In the genomic region with DNA sequence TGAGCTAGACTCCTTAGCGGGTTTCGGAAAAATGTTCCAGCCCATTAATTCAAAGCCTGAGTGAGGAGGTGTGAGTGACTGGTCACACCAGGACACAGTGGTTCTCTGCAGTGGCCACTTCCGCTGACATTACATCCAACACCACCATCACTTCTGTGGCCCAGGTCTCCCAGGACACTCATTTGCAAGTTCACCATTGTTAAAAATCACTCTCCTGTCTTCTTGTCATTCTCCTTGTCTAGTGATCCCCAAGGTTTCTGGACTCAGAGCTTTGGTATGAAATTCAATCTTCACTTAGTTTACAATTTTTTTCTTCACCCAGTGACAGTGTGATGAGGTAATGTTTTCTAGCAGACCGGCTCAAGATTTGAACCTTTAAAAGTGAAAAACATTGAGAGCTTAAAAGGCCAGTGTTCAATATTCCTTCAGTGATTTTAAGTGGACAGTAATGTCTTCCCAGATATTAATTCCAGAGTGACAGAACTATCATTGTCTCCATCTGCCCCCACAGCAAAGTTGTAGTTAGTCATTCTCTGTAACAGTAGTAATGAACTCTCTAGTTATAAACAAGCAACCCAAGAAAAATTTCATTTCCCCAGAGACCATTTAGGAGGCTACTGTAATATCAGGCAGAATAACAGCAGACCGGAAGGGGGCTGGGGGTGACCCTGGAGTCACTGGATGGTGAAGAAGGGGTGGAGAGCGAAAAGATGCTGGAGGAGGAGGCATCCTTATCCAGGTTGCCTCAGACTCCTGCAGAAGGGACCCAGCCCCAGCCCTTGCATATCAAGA, we compare ENCODE assay signal across 15 cellular contexts.
A peak's percentile ranks its signal among the peaks of the same experiment; 100 is the strongest.
DNase-seq lines count a peak whose midpoint lies in the region; ATAC-seq and TF ChIP-seq lines count a peak whose summit lies in the region.
"Had no signal": no experiment of that assay in that cellular context is flagged by ENCODE, and none has a peak within 500 bp of the region (broad histone marks: within the 10 kb centered on the region; RNA-seq: fewer than 3 reads in every experiment).

No MANE protein-coding gene starts in this region.

- peak overlapping the region; percentile 79 for H3K27ac Mint-ChIP-seq in HFFc6
- H3K27ac Mint-ChIP-seq: activated CD4-positive, alpha-beta memory T cell treated with anti-CD3 and anti-CD28 coated beads for 36 hours; CD4-positive, alpha-beta memory T cell had no signal

- H3K4me3 Mint-ChIP-seq in HFFc6, result peak overlapping the region; percentile 2
- H3K4me3 Mint-ChIP-seq: activated CD4-positive, alpha-beta memory T cell treated with anti-CD3 and anti-CD28 coated beads for 36 hours; CD4-positive, alpha-beta memory T cell had no signal

- H3K4me1 ChIP-seq in left ventricle myocardium inferior (peaks cover 40% of the 10 kb centered on the region), spleen (peaks cover 0 to 15% (median 6%) of the 10 kb centered on the region in 6 donors)

- H3K4me3 ChIP-seq in left ventricle myocardium inferior (no peak overlapping the region), spleen (no peak overlapping the region)

- H3K36me3 ChIP-seq in left ventricle myocardium inferior (no peaks in the 10 kb centered on the region), spleen (no peaks in the 10 kb centered on the region)

- 77 to 93% (median 91%) methylated on average over 6 of the region's 6 CpGs for WGBS in spleen, 5 donors

- H3K4me1 Mint-ChIP-seq in HFFc6 (ENCODE audit: low read depth), result peaks cover 67% of the 10 kb centered on the region
- H3K4me1 Mint-ChIP-seq: CD4-positive, alpha-beta memory T cell had no signal

- H3K27me3 Mint-ChIP-seq in HFFc6 (ENCODE audit: insufficient read depth), result no peaks in the 10 kb centered on the region; the same call in none of the 2 replicates

- TF ChIP-seq CTCF in HFFc6 (IDR thresholded peaks at IDR 0.05), result no peak
- TF ChIP-seq CTCF in left ventricle myocardium inferior (IDR thresholded peaks at IDR 0.05; ENCODE audit: borderline replicate concordance), result no peak
- no peak for TF ChIP-seq CTCF in spleen (IDR thresholded peaks at IDR 0.05 in 8 of 11, conservative IDR thresholded peaks at IDR 0.05 in 3 of 11)

- intact Hi-C loops in left ventricle myocardium inferior (cut with micrococcal nuclease), result no loop called here
- intact Hi-C loops in spleen (cut with DNase I; ENCODE audit: low total_unique reads), result no loop called here

- H3K36me3 Mint-ChIP-seq in HFFc6 (ENCODE audit: low read depth), result peaks cover 18% of the 10 kb centered on the region
- H3K36me3 Mint-ChIP-seq: activated CD4-positive, alpha-beta memory T cell treated with anti-CD3 and anti-CD28 coated beads for 36 hours; CD4-positive, alpha-beta memory T cell had no signal

- no peak for TF ChIP-seq POLR2A in spleen (IDR thresholded peaks at IDR 0.05)

- H3K27ac ChIP-seq in left ventricle myocardium inferior (replicated peaks) (peak overlapping the region; percentile 40), spleen (peak overlapping the region in 7 of 8 donors; percentile 16 to 56 (median 42))

- no peaks in the 10 kb centered on the region for H3K9me3 ChIP-seq in left ventricle myocardium inferior (replicated peaks)
- H3K9me3 ChIP-seq in spleen, result no peaks in the 10 kb centered on the region

- peak; percentile 54 for DNase-seq in HFFc6
- peak; percentile 57 for DNase-seq in astrocyte of the hippocampus (ENCODE audit: low read depth, low spot score)
- no peak for DNase-seq in left ventricle myocardium inferior
- no peak for DNase-seq in spleen
- DNase-seq in GDM1 (lab: John Stamatoyannopoulos, UW), result no peak
- DNase-seq in SW480 (ENCODE audit: low spot score), result no peak
- no peak for DNase-seq in anterior cingulate cortex (lab: John Stamatoyannopoulos, UW)
- DNase-seq: activated CD4-positive, alpha-beta memory T cell treated with anti-CD3 and anti-CD28 coated beads for 36 hours; activated effector memory CD4-positive, alpha-beta T cell treated with anti-CD3 and anti-CD28 coated beads, Interleukin-2, amount 50 U/mL, for 16 hours; CD4-positive, alpha-beta memory T cell; NCI-H345; stimulated activated CD4-positive, alpha-beta T cell treated with anti-CD3 and anti-CD28 coated beads, Interleukin-1b, Interleukin-23, amount 100 ng/mL, for 48 hours; stimulated activated naive CD8-positive, alpha-beta T cell treated with anti-CD3 and anti-CD28 coated beads, Interleukin-15, Interleukin-2, amounts not matched to agents 100 U/mL and 50 U/mL, for 24 hours; T-helper 9 cell had no signal

- ATAC-seq in GM21529 (IDR thresholded peaks at IDR 0.05; ENCODE audit: unreplicated experiment), result no peak
- ATAC-seq: stimulated activated naive CD8-positive, alpha-beta T cell treated with anti-CD3 and anti-CD28 coated beads, Interleukin-15, Interleukin-2, amounts not matched to agents 100 U/mL and 50 U/mL, for 24 hours had no signal

- H3K9me3 Mint-ChIP-seq in HFFc6, result no peaks in the 10 kb centered on the region
- H3K9me3 Mint-ChIP-seq: activated CD4-positive, alpha-beta memory T cell treated with anti-CD3 and anti-CD28 coated beads for 36 hours had no signal

- H3K27me3 ChIP-seq in left ventricle myocardium inferior (ENCODE audit: low read depth) (no peaks in the 10 kb centered on the region), spleen (replicated peaks in 1 of 7) (no peaks in the 10 kb centered on the region)

Comparison
In these comparisons a context has a peak if more than half of its experiments do, and no peak if none do; other contexts are left out.
1. DNase-seq: peak in HFFc6 (single experiment) and astrocyte of the hippocampus (single experiment); none in left ventricle myocardium inferior (single experiment), spleen (single experiment), GDM1 (single experiment), SW480 (single experiment) and anterior cingulate cortex (0 of 58).